Comparison of ENCODE assay signal across 18 cellular contexts in the genomic region with DNA sequence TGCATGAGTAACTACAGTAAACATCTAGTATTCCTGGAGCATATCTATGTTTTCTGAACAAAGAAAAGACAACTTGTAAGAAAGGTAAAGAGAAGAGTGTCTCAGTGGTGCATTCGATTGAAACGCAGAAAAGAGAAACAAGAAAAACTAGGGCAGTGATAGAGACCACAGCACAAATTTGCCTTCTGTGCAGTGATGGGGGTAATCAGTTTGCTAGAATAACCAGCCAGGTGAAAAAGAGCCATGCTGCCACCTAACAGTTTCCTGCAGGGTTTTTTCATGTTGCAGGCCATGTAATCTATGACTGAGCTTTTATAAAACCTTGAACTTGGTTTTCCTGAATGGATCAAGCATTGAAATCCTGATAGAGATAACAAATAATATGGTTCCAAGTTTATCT.
DNase-seq lines count a peak whose midpoint lies in the region; ATAC-seq and TF ChIP-seq lines count a peak whose summit lies in the region.
"Had no signal": no experiment of that assay in that cellular context is flagged by ENCODE, and none has a peak within 500 bp of the region (broad histone marks: within the 10 kb centered on the region; RNA-seq: fewer than 3 reads in every experiment).

No MANE protein-coding gene starts in this region.

- DNase-seq in osteoblast (ENCODE audit: insufficient read length, low spot score, missing footprints) = peak; percentile 37
- DNase-seq in stimulated activated CD8-positive, alpha-beta memory T cell treated with anti-CD3 and anti-CD28 coated beads, Interleukin-4, amount 100 ng/mL, for 48 hours = no peak
- DNase-seq in CD1c-positive myeloid dendritic cell (ENCODE audit: extremely low spot score) = no peak
- DNase-seq in activated T-cell treated with anti-CD3 and anti-CD28 coated beads, Interleukin-2, amount 50 U/mL, for 48 hours = no peak
- DNase-seq: activated CD4-positive, alpha-beta T cell treated with anti-CD3 and anti-CD28 coated beads, Interleukin-2, amount 10 ng/mL, durations not matched to agents 7 days and 5 days; activated gamma-delta T cell; endodermal cell; gastrocnemius medialis; IMR-90; left cardiac atrium; naive thymus-derived CD8-positive, alpha-beta T cell; NCI-H187 treated with DMSO at 0.1 percent for 48 hours; OCI-M1; right cardiac atrium; testis had no signal

- peak; percentile 64 for ATAC-seq in GM19035 (IDR thresholded peaks at IDR 0.05; ENCODE audit: unreplicated experiment)
- ATAC-seq in GM21737 (IDR thresholded peaks at IDR 0.05; ENCODE audit: unreplicated experiment) = peak; percentile 79
- ATAC-seq in HG03139 (IDR thresholded peaks at IDR 0.05; ENCODE audit: unreplicated experiment) = peak; percentile 71
- ATAC-seq: gastrocnemius medialis; left cardiac atrium; naive thymus-derived CD8-positive, alpha-beta T cell; right cardiac atrium had no signal

- H3K4me3 ChIP-seq in osteoblast (ENCODE audit: insufficient read depth, low read length) = no peak overlapping the region
- H3K4me3 ChIP-seq: gastrocnemius medialis, testis had no signal

- no peaks in the 10 kb centered on the region for H3K9me3 ChIP-seq in osteoblast (ENCODE audit: low read depth, low read length)
- H3K9me3 ChIP-seq: gastrocnemius medialis, testis had no signal

- TF ChIP-seq CTCF in osteoblast (IDR thresholded peaks at IDR 0.05; ENCODE audit: extremely low read depth, low read depth, low read length) = no peak

- no peak overlapping the region for H3K27ac ChIP-seq in osteoblast (ENCODE audit: low read depth, low read length)
- H3K27ac ChIP-seq: gastrocnemius medialis, testis had no signal

- H3K4me2 ChIP-seq in osteoblast (ENCODE audit: insufficient read depth, low read length) = no peak overlapping the region

- no peaks in the 10 kb centered on the region for H3K36me3 ChIP-seq in osteoblast (ENCODE audit: insufficient read depth, low read length)
- H3K36me3 ChIP-seq: gastrocnemius medialis had no signal

- H2AFZ ChIP-seq in osteoblast (ENCODE audit: low read length) = no peak overlapping the region

- H3K79me2 ChIP-seq in osteoblast (ENCODE audit: insufficient read depth, low read length) = no peaks in the 10 kb centered on the region

- no peaks in the 10 kb centered on the region for H4K20me1 ChIP-seq in osteoblast (ENCODE audit: insufficient read depth, low read length)

- no peaks in the 10 kb centered on the region for H3K4me1 ChIP-seq in osteoblast (ENCODE audit: insufficient read depth, low read length)
- H3K4me1 ChIP-seq: gastrocnemius medialis, testis had no signal

- H3K27me3 ChIP-seq in osteoblast (ENCODE audit: insufficient read depth, low read length) = no peaks in the 10 kb centered on the region
- H3K27me3 ChIP-seq: gastrocnemius medialis, testis had no signal
